In the genomic region with DNA sequence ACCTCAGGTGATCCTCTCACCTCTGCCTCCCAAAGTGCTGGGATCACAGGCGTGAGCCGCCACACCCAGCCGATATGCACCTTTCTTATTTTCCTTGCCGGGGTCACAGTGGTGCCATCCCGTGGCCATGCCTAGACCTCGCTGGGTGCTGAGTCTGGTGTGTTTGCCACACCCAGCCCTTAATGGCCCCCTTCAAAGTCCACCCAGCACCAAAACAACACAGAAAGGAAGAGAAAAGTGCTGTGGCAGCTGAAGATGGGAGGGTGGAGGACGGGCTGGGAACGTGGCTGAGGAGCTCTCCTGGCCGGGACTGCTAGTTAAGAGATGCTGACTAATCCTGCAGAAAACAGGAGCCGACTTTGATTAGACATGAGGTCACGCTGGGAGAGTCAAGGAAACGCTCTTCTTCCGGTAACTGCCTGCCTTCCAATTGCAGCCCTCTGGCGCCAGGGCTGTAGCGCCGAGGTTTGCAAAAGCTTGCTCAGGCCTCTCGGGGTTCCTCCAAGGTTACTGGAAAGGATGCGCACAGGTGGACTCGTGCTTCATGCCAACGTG, we compare ENCODE assay signal across 1 cellular context.
TF ChIP-seq lines count a peak whose summit lies in the region.

No MANE protein-coding gene starts in this region.

TF ChIP-seq in HEK293, 187 proteins besides CTCF, POLR2A, EP300 and RAD21 (continued from another document and continues in another):
- TF ChIP-seq, protein P1, sequence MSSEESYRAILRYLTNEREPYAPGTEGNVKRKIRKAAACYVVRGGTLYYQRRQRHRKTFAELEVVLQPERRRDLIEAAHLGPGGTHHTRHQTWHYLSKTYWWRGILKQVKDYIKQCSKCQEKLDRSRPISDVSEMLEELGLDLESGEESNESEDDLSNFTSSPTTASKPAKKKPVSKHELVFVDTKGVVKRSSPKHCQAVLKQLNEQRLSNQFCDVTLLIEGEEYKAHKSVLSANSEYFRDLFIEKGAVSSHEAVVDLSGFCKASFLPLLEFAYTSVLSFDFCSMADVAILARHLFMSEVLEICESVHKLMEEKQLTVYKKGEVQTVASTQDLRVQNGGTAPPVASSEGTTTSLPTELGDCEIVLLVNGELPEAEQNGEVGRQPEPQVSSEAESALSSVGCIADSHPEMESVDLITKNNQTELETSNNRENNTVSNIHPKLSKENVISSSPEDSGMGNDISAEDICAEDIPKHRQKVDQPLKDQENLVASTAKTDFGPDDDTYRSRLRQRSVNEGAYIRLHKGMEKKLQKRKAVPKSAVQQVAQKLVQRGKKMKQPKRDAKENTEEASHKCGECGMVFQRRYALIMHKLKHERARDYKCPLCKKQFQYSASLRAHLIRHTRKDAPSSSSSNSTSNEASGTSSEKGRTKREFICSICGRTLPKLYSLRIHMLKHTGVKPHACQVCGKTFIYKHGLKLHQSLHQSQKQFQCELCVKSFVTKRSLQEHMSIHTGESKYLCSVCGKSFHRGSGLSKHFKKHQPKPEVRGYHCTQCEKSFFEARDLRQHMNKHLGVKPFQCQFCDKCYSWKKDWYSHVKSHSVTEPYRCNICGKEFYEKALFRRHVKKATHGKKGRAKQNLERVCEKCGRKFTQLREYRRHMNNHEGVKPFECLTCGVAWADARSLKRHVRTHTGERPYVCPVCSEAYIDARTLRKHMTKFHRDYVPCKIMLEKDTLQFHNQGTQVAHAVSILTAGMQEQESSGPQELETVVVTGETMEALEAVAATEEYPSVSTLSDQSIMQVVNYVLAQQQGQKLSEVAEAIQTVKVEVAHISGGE (tag by site-specific recombination; conservative IDR thresholded peaks at IDR 0.05; ENCODE audit: low read depth), result no peak
- TF ChIP-seq, protein P2, sequence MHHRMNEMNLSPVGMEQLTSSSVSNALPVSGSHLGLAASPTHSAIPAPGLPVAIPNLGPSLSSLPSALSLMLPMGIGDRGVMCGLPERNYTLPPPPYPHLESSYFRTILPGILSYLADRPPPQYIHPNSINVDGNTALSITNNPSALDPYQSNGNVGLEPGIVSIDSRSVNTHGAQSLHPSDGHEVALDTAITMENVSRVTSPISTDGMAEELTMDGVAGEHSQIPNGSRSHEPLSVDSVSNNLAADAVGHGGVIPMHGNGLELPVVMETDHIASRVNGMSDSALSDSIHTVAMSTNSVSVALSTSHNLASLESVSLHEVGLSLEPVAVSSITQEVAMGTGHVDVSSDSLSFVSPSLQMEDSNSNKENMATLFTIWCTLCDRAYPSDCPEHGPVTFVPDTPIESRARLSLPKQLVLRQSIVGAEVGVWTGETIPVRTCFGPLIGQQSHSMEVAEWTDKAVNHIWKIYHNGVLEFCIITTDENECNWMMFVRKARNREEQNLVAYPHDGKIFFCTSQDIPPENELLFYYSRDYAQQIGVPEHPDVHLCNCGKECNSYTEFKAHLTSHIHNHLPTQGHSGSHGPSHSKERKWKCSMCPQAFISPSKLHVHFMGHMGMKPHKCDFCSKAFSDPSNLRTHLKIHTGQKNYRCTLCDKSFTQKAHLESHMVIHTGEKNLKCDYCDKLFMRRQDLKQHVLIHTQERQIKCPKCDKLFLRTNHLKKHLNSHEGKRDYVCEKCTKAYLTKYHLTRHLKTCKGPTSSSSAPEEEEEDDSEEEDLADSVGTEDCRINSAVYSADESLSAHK (tag by site-specific recombination; IDR thresholded peaks at IDR 0.05), result no peak
- TF ChIP-seq, protein P3, sequence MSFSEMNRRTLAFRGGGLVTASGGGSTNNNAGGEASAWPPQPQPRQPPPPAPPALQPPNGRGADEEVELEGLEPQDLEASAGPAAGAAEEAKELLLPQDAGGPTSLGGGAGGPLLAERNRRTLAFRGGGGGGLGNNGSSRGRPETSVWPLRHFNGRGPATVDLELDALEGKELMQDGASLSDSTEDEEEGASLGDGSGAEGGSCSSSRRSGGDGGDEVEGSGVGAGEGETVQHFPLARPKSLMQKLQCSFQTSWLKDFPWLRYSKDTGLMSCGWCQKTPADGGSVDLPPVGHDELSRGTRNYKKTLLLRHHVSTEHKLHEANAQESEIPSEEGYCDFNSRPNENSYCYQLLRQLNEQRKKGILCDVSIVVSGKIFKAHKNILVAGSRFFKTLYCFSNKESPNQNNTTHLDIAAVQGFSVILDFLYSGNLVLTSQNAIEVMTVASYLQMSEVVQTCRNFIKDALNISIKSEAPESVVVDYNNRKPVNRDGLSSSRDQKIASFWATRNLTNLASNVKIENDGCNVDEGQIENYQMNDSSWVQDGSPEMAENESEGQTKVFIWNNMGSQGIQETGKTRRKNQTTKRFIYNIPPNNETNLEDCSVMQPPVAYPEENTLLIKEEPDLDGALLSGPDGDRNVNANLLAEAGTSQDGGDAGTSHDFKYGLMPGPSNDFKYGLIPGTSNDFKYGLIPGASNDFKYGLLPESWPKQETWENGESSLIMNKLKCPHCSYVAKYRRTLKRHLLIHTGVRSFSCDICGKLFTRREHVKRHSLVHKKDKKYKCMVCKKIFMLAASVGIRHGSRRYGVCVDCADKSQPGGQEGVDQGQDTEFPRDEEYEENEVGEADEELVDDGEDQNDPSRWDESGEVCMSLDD (tag by site-specific recombination; IDR thresholded peaks at IDR 0.05), result no peak
- TF ChIP-seq HOXC10 (CRISPR knock-in tag; IDR thresholded peaks at IDR 0.05), result no peak
- TF ChIP-seq, protein P4, sequence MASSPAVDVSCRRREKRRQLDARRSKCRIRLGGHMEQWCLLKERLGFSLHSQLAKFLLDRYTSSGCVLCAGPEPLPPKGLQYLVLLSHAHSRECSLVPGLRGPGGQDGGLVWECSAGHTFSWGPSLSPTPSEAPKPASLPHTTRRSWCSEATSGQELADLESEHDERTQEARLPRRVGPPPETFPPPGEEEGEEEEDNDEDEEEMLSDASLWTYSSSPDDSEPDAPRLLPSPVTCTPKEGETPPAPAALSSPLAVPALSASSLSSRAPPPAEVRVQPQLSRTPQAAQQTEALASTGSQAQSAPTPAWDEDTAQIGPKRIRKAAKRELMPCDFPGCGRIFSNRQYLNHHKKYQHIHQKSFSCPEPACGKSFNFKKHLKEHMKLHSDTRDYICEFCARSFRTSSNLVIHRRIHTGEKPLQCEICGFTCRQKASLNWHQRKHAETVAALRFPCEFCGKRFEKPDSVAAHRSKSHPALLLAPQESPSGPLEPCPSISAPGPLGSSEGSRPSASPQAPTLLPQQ (tag by site-specific recombination; IDR thresholded peaks at IDR 0.05), result no peak
- TF ChIP-seq ZNF292 (tag by site-specific recombination; IDR thresholded peaks at IDR 0.05; ENCODE audit: borderline replicate concordance, low read depth), result no peak
- TF ChIP-seq, protein P5, sequence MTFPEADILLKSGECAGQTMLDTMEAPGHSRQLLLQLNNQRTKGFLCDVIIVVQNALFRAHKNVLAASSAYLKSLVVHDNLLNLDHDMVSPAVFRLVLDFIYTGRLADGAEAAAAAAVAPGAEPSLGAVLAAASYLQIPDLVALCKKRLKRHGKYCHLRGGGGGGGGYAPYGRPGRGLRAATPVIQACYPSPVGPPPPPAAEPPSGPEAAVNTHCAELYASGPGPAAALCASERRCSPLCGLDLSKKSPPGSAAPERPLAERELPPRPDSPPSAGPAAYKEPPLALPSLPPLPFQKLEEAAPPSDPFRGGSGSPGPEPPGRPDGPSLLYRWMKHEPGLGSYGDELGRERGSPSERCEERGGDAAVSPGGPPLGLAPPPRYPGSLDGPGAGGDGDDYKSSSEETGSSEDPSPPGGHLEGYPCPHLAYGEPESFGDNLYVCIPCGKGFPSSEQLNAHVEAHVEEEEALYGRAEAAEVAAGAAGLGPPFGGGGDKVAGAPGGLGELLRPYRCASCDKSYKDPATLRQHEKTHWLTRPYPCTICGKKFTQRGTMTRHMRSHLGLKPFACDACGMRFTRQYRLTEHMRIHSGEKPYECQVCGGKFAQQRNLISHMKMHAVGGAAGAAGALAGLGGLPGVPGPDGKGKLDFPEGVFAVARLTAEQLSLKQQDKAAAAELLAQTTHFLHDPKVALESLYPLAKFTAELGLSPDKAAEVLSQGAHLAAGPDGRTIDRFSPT (tag by site-specific recombination; IDR thresholded peaks at IDR 0.05), result no peak
- TF ChIP-seq ZNF777 (tag by site-specific recombination; IDR thresholded peaks at IDR 0.05; ENCODE audit: borderline replicate concordance), result no peak
- TF ChIP-seq ZNF16 (tag by site-specific recombination; IDR thresholded peaks at IDR 0.05; ENCODE audit: low read depth), result no peak
- no peak; the same call in 1 of the 2 replicates for TF ChIP-seq GLIS2 (tag by site-specific recombination; IDR thresholded peaks at IDR 0.05)
- TF ChIP-seq WT1 (tag by site-specific recombination; IDR thresholded peaks at IDR 0.05), result no peak
- peak; percentile 90 for TF ChIP-seq KLF1 (tag by site-specific recombination; IDR thresholded peaks at IDR 0.05)
- no peak for TF ChIP-seq MZF1 (tag by site-specific recombination; IDR thresholded peaks at IDR 0.05; ENCODE audit: borderline replicate concordance)
- TF ChIP-seq, protein P6, sequence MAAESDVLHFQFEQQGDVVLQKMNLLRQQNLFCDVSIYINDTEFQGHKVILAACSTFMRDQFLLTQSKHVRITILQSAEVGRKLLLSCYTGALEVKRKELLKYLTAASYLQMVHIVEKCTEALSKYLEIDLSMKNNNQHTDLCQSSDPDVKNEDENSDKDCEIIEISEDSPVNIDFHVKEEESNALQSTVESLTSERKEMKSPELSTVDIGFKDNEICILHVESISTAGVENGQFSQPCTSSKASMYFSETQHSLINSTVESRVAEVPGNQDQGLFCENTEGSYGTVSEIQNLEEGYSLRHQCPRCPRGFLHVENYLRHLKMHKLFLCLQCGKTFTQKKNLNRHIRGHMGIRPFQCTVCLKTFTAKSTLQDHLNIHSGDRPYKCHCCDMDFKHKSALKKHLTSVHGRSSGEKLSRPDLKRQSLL (tag by site-specific recombination; IDR thresholded peaks at IDR 0.05), result no peak
- TF ChIP-seq ZNF600 (tag by site-specific recombination; IDR thresholded peaks at IDR 0.05), result peak; percentile 88; the same call in 1 of the 2 replicates
- no peak for TF ChIP-seq ZNF707 (tag by site-specific recombination; IDR thresholded peaks at IDR 0.05)
- no peak for TF ChIP-seq SETDB1 (IDR thresholded peaks at IDR 0.05; ENCODE audit: insufficient read length, low read length)
- no peak for TF ChIP-seq ZNF350 (tag by site-specific recombination; IDR thresholded peaks at IDR 0.05)
- peak; percentile 76 for TF ChIP-seq SP7 (tag by site-specific recombination; IDR thresholded peaks at IDR 0.05)
- TF ChIP-seq ZNF221 (tag by site-specific recombination; IDR thresholded peaks at IDR 0.05; ENCODE audit: borderline replicate concordance), result no peak
- TF ChIP-seq, protein P7, sequence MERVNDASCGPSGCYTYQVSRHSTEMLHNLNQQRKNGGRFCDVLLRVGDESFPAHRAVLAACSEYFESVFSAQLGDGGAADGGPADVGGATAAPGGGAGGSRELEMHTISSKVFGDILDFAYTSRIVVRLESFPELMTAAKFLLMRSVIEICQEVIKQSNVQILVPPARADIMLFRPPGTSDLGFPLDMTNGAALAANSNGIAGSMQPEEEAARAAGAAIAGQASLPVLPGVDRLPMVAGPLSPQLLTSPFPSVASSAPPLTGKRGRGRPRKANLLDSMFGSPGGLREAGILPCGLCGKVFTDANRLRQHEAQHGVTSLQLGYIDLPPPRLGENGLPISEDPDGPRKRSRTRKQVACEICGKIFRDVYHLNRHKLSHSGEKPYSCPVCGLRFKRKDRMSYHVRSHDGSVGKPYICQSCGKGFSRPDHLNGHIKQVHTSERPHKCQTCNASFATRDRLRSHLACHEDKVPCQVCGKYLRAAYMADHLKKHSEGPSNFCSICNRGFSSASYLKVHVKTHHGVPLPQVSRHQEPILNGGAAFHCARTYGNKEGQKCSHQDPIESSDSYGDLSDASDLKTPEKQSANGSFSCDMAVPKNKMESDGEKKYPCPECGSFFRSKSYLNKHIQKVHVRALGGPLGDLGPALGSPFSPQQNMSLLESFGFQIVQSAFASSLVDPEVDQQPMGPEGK (tag by site-specific recombination; IDR thresholded peaks at IDR 0.05), result 0 out of 2 replicates have a peak, but pooled peaks have one; percentile 25
- TF ChIP-seq KLF7 (tag by site-specific recombination; IDR thresholded peaks at IDR 0.05; ENCODE audit: borderline replicate concordance), result 0 out of 2 replicates have a peak, but pooled peaks have one; percentile 52
- TF ChIP-seq ZNF37A (tag by site-specific recombination; IDR thresholded peaks at IDR 0.05), result no peak
- no peak for TF ChIP-seq ZNF558 (tag by site-specific recombination; IDR thresholded peaks at IDR 0.05)
- TF ChIP-seq PRDM1 (tag by site-specific recombination; IDR thresholded peaks at IDR 0.05), result peak; percentile 36; the same call in 1 of the 2 replicates
- TF ChIP-seq ZNF114 (tag by site-specific recombination; IDR thresholded peaks at IDR 0.05), result no peak
- TF ChIP-seq, protein P8, sequence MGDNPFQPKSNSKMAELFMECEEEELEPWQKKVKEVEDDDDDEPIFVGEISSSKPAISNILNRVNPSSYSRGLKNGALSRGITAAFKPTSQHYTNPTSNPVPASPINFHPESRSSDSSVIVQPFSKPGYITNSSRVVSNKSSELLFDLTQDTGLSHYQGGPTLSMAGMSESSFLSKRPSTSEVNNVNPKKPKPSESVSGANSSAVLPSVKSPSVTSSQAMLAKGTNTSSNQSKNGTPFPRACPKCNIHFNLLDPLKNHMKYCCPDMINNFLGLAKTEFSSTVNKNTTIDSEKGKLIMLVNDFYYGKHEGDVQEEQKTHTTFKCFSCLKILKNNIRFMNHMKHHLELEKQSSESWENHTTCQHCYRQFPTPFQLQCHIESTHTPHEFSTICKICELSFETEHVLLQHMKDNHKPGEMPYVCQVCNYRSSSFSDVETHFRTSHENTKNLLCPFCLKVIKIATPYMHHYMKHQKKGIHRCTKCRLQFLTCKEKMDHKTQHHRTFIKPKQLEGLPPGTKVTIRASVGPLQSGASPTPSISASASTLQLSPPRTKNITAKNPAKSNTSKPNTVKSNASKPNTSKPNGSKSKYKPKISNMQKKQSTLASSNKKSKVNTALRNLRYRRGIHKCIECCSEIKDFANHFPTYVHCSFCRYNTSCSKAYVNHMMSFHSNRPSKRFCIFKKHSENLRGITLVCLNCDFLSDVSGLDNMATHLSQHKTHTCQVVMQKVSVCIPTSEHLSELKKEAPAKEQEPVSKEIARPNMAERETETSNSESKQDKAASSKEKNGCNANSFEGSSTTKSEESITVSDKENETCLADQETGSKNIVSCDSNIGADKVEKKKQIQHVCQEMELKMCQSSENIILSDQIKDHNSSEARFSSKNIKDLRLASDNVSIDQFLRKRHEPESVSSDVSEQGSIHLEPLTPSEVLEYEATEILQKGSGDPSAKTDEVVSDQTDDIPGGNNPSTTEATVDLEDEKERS (tag by site-specific recombination; IDR thresholded peaks at IDR 0.05), result no peak
- TF ChIP-seq ZNF792 (tag by site-specific recombination; IDR thresholded peaks at IDR 0.05), result no peak
